8 cellular contexts compared by ENCODE assay signal in the genomic region with DNA sequence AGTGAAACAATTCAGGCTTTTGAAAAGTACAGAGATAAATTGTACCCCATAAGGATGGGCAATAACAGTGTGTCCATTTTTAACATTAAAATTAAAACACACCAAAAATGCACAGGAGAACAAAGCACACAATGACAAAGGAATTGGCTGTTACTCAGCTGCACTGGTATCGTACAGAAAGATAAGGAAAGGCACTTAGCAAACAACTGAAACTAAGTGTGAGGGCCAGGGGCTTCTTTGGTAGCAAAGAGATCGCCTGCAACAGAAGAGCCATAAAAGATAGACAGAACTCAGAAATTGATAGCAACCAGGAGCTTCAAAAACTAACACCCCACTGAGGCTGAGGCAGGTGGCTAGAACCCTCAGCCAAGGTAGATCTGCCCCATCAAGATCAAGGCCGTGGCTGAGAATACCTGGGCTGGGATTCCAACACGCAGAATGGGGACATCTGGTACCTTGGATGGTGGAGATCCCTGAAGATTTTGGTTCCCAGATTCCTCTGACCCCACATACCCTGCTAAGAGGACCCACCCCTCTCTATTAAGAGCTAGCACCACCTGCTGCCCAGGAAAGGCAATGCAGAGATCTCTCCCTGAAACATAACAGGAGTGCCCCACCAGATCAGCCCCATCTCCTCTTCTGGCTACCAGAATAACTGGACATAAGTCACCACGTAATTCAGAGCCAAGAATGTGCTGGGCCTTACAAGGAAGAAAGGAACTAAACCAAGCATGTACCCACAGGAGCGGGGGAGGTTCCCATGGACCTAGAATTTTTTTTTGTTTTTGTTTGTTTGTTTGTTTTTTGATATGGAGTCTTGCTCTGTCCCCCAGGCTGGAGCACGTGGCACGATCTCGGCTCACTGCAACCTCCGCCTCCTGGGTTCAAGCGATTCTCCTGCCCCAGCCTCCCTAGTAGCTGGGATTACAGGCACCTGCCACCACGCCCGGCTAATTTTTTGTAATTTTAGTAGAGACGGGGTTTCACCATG. TPM values are rescaled to one million over a fixed set of nuclear protein-coding genes. Genes with fewer than 3 reads are reported as not detected.
A peak's percentile ranks its signal among the peaks of the same experiment; 100 is the strongest.
DNase-seq lines count a peak whose midpoint lies in the region; ATAC-seq lines count a peak whose summit lies in the region.

No MANE protein-coding gene starts in this region.

- peak; percentile 52 for DNase-seq in NCI-H1436 (lab: John Stamatoyannopoulos, UW)
- DNase-seq in NCI-H1436 treated with DMSO at 0.1 percent for 48 hours (lab: John Stamatoyannopoulos, UW): no peak
- peak; percentile 28 for DNase-seq in NCI-H1092 treated with DMSO at 0.1 percent for 48 hours (lab: John Stamatoyannopoulos, UW)
- peak; percentile 60 for DNase-seq in UCSD-AML1 (lab: John Stamatoyannopoulos, UW; ENCODE audit: unreplicated experiment)
- peak in 8 of 10 donors; percentile 24 to 80 (median 42) for DNase-seq in naive thymus-derived CD8-positive, alpha-beta T cell

- H3K4me1 Mint-ChIP-seq in dendritic cell treated with granulocyte-macrophage colony-stimulating factor and Interleukin-4, amounts not matched to agents 40 ng/mL and 50 ng/mL, for 4 days (ENCODE audit: low read depth): peaks cover 66% of the 10 kb centered on the region
- H3K4me1 Mint-ChIP-seq in naive thymus-derived CD8-positive, alpha-beta T cell: peaks cover 18 to 56% (median 33%) of the 10 kb centered on the region in 4 donors

- H3K9me3 Mint-ChIP-seq in dendritic cell treated with granulocyte-macrophage colony-stimulating factor and Interleukin-4, amounts not matched to agents 40 ng/mL and 50 ng/mL, for 4 days: no peaks in the 10 kb centered on the region
- no peaks in the 10 kb centered on the region for H3K9me3 Mint-ChIP-seq in naive thymus-derived CD8-positive, alpha-beta T cell

- H3K27me3 Mint-ChIP-seq in dendritic cell treated with granulocyte-macrophage colony-stimulating factor and Interleukin-4, amounts not matched to agents 40 ng/mL and 50 ng/mL, for 4 days: no peaks in the 10 kb centered on the region
- peaks cover 0 to 1% (median 0%) of the 10 kb centered on the region in 5 donors for H3K27me3 Mint-ChIP-seq in naive thymus-derived CD8-positive, alpha-beta T cell

- peak overlapping the region; percentile 33 for H3K4me3 Mint-ChIP-seq in dendritic cell treated with granulocyte-macrophage colony-stimulating factor and Interleukin-4, amounts not matched to agents 40 ng/mL and 50 ng/mL, for 4 days
- H3K4me3 Mint-ChIP-seq in naive thymus-derived CD8-positive, alpha-beta T cell: peak overlapping the region in 1 of 10 donors; percentile 21

- peak; percentile 51 to 53 for ATAC-seq in naive thymus-derived CD8-positive, alpha-beta T cell
- ATAC-seq in GM18861 (IDR thresholded peaks at IDR 0.05; ENCODE audit: unreplicated experiment) (no peak), HG03135 (IDR thresholded peaks at IDR 0.05; ENCODE audit: unreplicated experiment) (no peak)

- POLR2A ChIA-PET in naive thymus-derived CD8-positive, alpha-beta T cell (lab: Charles Lee): interaction anchor here (0.5 to 9.2 kb wide), 4 partner anchors 15 to 93 kb away, joined by 3 to 87 read pairs (median 8); partner anchors contain the start of gene PLEKHO1

- intact Hi-C loops in dendritic cell treated with granulocyte-macrophage colony-stimulating factor and Interleukin-4, amounts not matched to agents 40 ng/mL and 50 ng/mL, for 4 days (cut with micrococcal nuclease): loop anchor here (5.0 to 10.0 kb wide), 2 partner anchors 69 to 74 kb away; partner anchors contain the start of gene ANP32E

- H3K36me3 Mint-ChIP-seq in dendritic cell treated with granulocyte-macrophage colony-stimulating factor and Interleukin-4, amounts not matched to agents 40 ng/mL and 50 ng/mL, for 4 days (ENCODE audit: low read depth): peaks cover 9% of the 10 kb centered on the region
- H3K36me3 Mint-ChIP-seq in naive thymus-derived CD8-positive, alpha-beta T cell: no peaks in the 10 kb centered on the region

- H3K27ac Mint-ChIP-seq in dendritic cell treated with granulocyte-macrophage colony-stimulating factor and Interleukin-4, amounts not matched to agents 40 ng/mL and 50 ng/mL, for 4 days: peak overlapping the region; percentile 92
- H3K27ac Mint-ChIP-seq in naive thymus-derived CD8-positive, alpha-beta T cell: peak overlapping the region in 5 of 10 donors; percentile 7 to 83 (median 34)

RNA-seq across cellular contexts. Expression of gene PLEKHO1, which starts 16.2 kb away (rescaled TPM):
- total RNA-seq in naive thymus-derived CD8-positive, alpha-beta T cell: 100 to 1,000 TPM; 135 to 137 TPM
- 10 to 100 TPM; 19.4 to 30.8 (median 30.4) TPM for polyA plus RNA-seq in naive thymus-derived CD8-positive, alpha-beta T cell

Comparison
In these comparisons a context has a peak if more than half of its experiments do, and no peak if none do; other contexts are left out.
1. ATAC-seq: peak in naive thymus-derived CD8-positive, alpha-beta T cell (2 of 2); none in GM18861 (single experiment) and HG03135 (single experiment).